16 cellular contexts compared by ENCODE assay signal in genomic region chr17:351436-351713, GRCh38. TPM values are rescaled to one million over a fixed set of nuclear protein-coding genes. Genes with fewer than 3 reads are reported as not detected.
DNase-seq lines count a peak whose midpoint lies in the region; ATAC-seq and TF ChIP-seq lines count a peak whose summit lies in the region.
"Had no signal": no experiment of that assay in that cellular context is flagged by ENCODE, and none has a peak within 500 bp of the region (broad histone marks: within the 10 kb centered on the region; RNA-seq: fewer than 3 reads in every experiment).

No MANE protein-coding gene starts in this region.

- DNase-seq in progenitor cell of endocrine pancreas (ENCODE audit: low spot score, unreplicated experiment) (no peak), nucleus accumbens (lab: John Stamatoyannopoulos, UW) (no peak), GF-D8 (lab: John Stamatoyannopoulos, UW) (no peak), DMS 273 treated with DMSO at 0.1 percent for 48 hours (lab: John Stamatoyannopoulos, UW) (no peak)
- DNase-seq in activated CD4-positive, alpha-beta T cell treated with anti-CD3 and anti-CD28 coated beads, Interleukin-2, amount 10 ng/mL, durations not matched to agents 24 days and 14 days, result no peak
- DNase-seq: activated CD4-positive, alpha-beta T cell treated with anti-CD3 and anti-CD28 coated beads for 1 hour; brain microvascular endothelial cell; IMR-90; natural killer cell; NCI-H1105; NCI-H69; stimulated activated CD8-positive, alpha-beta memory T cell treated with anti-CD3 and anti-CD28 coated beads, Interleukin-4, amount 100 ng/mL, for 48 hours had no signal

- no peaks in the 10 kb centered on the region for H3K27me3 ChIP-seq in gastroesophageal sphincter
- H3K27me3 ChIP-seq: brain microvascular endothelial cell had no signal

- intact Hi-C loops in activated CD4-positive, alpha-beta T cell treated with anti-CD3 and anti-CD28 coated beads, Interleukin-2, amount 10 ng/mL, durations not matched to agents 24 days and 14 days (cut with micrococcal nuclease), result no loop called here

- H3K27me3 Mint-ChIP-seq in activated T-helper 17 cell treated with anti-CD3 and anti-CD28 coated beads, Interleukin-2, amount 50 U/mL, for 72 hours, result no peaks in the 10 kb centered on the region
- no peaks in the 10 kb centered on the region for H3K27me3 Mint-ChIP-seq in progenitor cell of endocrine pancreas
- H3K27me3 Mint-ChIP-seq in activated CD4-positive, alpha-beta T cell treated with anti-CD3 and anti-CD28 coated beads, Interleukin-2, amount 10 ng/mL, durations not matched to agents 24 days and 14 days, result no peaks in the 10 kb centered on the region

- H3K27ac Mint-ChIP-seq in activated T-helper 17 cell treated with anti-CD3 and anti-CD28 coated beads, Interleukin-2, amount 50 U/mL, for 72 hours, result peak overlapping the region; percentile 13
- H3K27ac Mint-ChIP-seq in progenitor cell of endocrine pancreas, result peak overlapping the region; percentile 99
- no peak overlapping the region for H3K27ac Mint-ChIP-seq in activated CD4-positive, alpha-beta T cell treated with anti-CD3 and anti-CD28 coated beads, Interleukin-2, amount 10 ng/mL, durations not matched to agents 24 days and 14 days
- H3K27ac Mint-ChIP-seq: B cell had no signal

- peaks cover under 1% of the 10 kb centered on the region for H3K9me3 Mint-ChIP-seq in activated T-helper 17 cell treated with anti-CD3 and anti-CD28 coated beads, Interleukin-2, amount 50 U/mL, for 72 hours
- H3K9me3 Mint-ChIP-seq in progenitor cell of endocrine pancreas (ENCODE audit: low read depth), result no peaks in the 10 kb centered on the region
- peaks cover 1% of the 10 kb centered on the region for H3K9me3 Mint-ChIP-seq in activated CD4-positive, alpha-beta T cell treated with anti-CD3 and anti-CD28 coated beads, Interleukin-2, amount 10 ng/mL, durations not matched to agents 24 days and 14 days
- H3K9me3 Mint-ChIP-seq: natural killer cell had no signal

- no peaks in the 10 kb centered on the region for H3K36me3 ChIP-seq in gastroesophageal sphincter
- H3K36me3 ChIP-seq: brain microvascular endothelial cell had no signal

- no peak overlapping the region for H3K4me3 Mint-ChIP-seq in activated T-helper 17 cell treated with anti-CD3 and anti-CD28 coated beads, Interleukin-2, amount 50 U/mL, for 72 hours
- peak overlapping the region; percentile 80 for H3K4me3 Mint-ChIP-seq in progenitor cell of endocrine pancreas (ENCODE audit: low read depth)
- no peak overlapping the region for H3K4me3 Mint-ChIP-seq in activated CD4-positive, alpha-beta T cell treated with anti-CD3 and anti-CD28 coated beads, Interleukin-2, amount 10 ng/mL, durations not matched to agents 24 days and 14 days
- H3K4me3 Mint-ChIP-seq: B cell, natural killer cell had no signal

- H3K36me3 Mint-ChIP-seq in activated T-helper 17 cell treated with anti-CD3 and anti-CD28 coated beads, Interleukin-2, amount 50 U/mL, for 72 hours (ENCODE audit: low read depth), result no peaks in the 10 kb centered on the region
- peaks cover under 1% of the 10 kb centered on the region for H3K36me3 Mint-ChIP-seq in progenitor cell of endocrine pancreas (ENCODE audit: insufficient read depth)
- peaks cover under 1% of the 10 kb centered on the region for H3K36me3 Mint-ChIP-seq in activated CD4-positive, alpha-beta T cell treated with anti-CD3 and anti-CD28 coated beads, Interleukin-2, amount 10 ng/mL, durations not matched to agents 24 days and 14 days (ENCODE audit: low read depth)
- H3K36me3 Mint-ChIP-seq: natural killer cell had no signal

- no peak overlapping the region for H3K4me3 ChIP-seq in gastroesophageal sphincter

- H3K27ac ChIP-seq in C4-2B (peak overlapping the region; percentile 73), gastroesophageal sphincter (peak overlapping the region in 3 of 4 donors; percentile 74 to 78 (median 77))
- H3K27ac ChIP-seq: brain microvascular endothelial cell had no signal

- no peaks in the 10 kb centered on the region for H3K4me1 Mint-ChIP-seq in activated T-helper 17 cell treated with anti-CD3 and anti-CD28 coated beads, Interleukin-2, amount 50 U/mL, for 72 hours
- H3K4me1 Mint-ChIP-seq in progenitor cell of endocrine pancreas (ENCODE audit: low read depth), result peaks cover 54% of the 10 kb centered on the region
- no peaks in the 10 kb centered on the region for H3K4me1 Mint-ChIP-seq in activated CD4-positive, alpha-beta T cell treated with anti-CD3 and anti-CD28 coated beads, Interleukin-2, amount 10 ng/mL, durations not matched to agents 24 days and 14 days
- H3K4me1 Mint-ChIP-seq: B cell had no signal

- H3K9me3 ChIP-seq in gastroesophageal sphincter, result no peaks in the 10 kb centered on the region

- no peak for ATAC-seq in activated T-helper 17 cell treated with anti-CD3 and anti-CD28 coated beads, Interleukin-2, amount 50 U/mL, for 72 hours (replicated peaks)
- ATAC-seq in gastroesophageal sphincter, result no peak
- ATAC-seq: natural killer cell had no signal

- peaks cover 0 to 50% (median 15%) of the 10 kb centered on the region in 3 donors for H3K4me1 ChIP-seq in gastroesophageal sphincter

- 78 to 98% methylated on average over 6 of the region's 6 CpGs for WGBS in gastroesophageal sphincter (ENCODE audit: low coverage in 1 of 2), 2 donors

- TF ChIP-seq POLR2A in gastroesophageal sphincter (IDR thresholded peaks at IDR 0.05), result no peak

- TF ChIP-seq EP300 in gastroesophageal sphincter (IDR thresholded peaks at IDR 0.05), result no peak

- TF ChIP-seq CTCF in C4-2B (conservative IDR thresholded peaks at IDR 0.05) (no peak), gastroesophageal sphincter (IDR thresholded peaks at IDR 0.05) (no peak), progenitor cell of endocrine pancreas (IDR thresholded peaks at IDR 0.05; ENCODE audit: unreplicated experiment) (no peak)

RNA-seq across cellular contexts. Expression of gene RPH3AL, which starts 1.2 kb away (rescaled TPM):
- 1 to 10 TPM; 1.9 to 2.5 TPM for total RNA-seq in activated T-helper 17 cell treated with anti-CD3 and anti-CD28 coated beads, Interleukin-2, amount 50 U/mL, for 72 hours
- 10 to 100 TPM in 3 of 4 donors, 1 to 10 TPM in 1; 8.6 to 21.0 (median 17.4) TPM for total RNA-seq in gastroesophageal sphincter
- 47.6 and 47.8 TPM in 2 replicates for total RNA-seq in progenitor cell of endocrine pancreas
- total RNA-seq in activated CD4-positive, alpha-beta T cell treated with anti-CD3 and anti-CD28 coated beads, Interleukin-2, amount 10 ng/mL, durations not matched to agents 24 days and 14 days, result 2.5 and 3.7 TPM in 2 replicates
